ENCODE assay signal across 18 cellular contexts in the genomic region with DNA sequence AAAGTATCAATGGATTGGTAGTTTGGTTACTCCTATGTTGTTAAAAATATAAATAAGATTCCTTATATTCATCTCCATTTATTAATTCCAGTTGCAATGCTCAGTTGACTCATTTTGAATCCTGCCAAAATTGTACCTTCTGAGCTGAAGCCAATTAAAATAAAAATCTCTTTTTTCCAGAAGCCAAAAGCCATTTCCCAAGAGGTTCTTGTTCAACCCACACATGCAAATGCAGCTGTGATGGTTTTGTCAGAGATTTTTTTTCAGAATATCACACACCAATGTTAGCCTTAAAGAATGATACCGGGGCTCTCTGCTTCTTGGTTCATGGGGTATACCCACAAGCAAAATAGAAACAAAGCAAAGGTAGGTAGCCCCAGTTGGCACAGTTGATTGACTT.
"Had no signal": no experiment of that assay in that cellular context is flagged by ENCODE, and none has a peak within 500 bp of the region (broad histone marks: within the 10 kb centered on the region; RNA-seq: fewer than 3 reads in every experiment).

No MANE protein-coding gene starts in this region.

- H3K4me1 ChIP-seq: ascending aorta, sigmoid colon had no signal

- H3K27ac Mint-ChIP-seq: activated naive CD4-positive, alpha-beta T cell treated with anti-CD3 and anti-CD28 coated beads for 36 hours; activated naive CD8-positive, alpha-beta T cell treated with anti-CD3 and anti-CD28 coated beads, Interleukin-2, amount 50 U/mL, for 24 hours; activated T-helper 2 cell treated with anti-CD3 and anti-CD28 coated beads, Interferon-gamma antibody, Interleukin-2, Interleukin-4, amounts not matched to agents 10 μg/mL and 5 μg/mL and 100 μg/mL, durations not matched to agents 14 hours and 24 hours and 36 hours; endodermal cell; mesothelial cell of epicardium; stimulated activated effector memory CD8-positive, alpha-beta T cell treated with anti-CD3 and anti-CD28 coated beads, Interleukin-12 subunit alpha, Interleukin-12 subunit beta, amount 100 ng/mL, for 72 hours; T-cell had no signal

- H3K9me3 Mint-ChIP-seq: activated naive CD4-positive, alpha-beta T cell treated with anti-CD3 and anti-CD28 coated beads for 36 hours; activated naive CD8-positive, alpha-beta T cell treated with anti-CD3 and anti-CD28 coated beads, Interleukin-2, amount 50 U/mL, for 24 hours; activated T-helper 2 cell treated with anti-CD3 and anti-CD28 coated beads, Interferon-gamma antibody, Interleukin-2, Interleukin-4, amounts not matched to agents 10 μg/mL and 5 μg/mL and 100 μg/mL, durations not matched to agents 14 hours and 24 hours and 36 hours; endodermal cell; mesothelial cell of epicardium; stimulated activated effector memory CD8-positive, alpha-beta T cell treated with anti-CD3 and anti-CD28 coated beads, Interleukin-12 subunit alpha, Interleukin-12 subunit beta, amount 100 ng/mL, for 72 hours had no signal

- ATAC-seq: activated naive CD8-positive, alpha-beta T cell treated with anti-CD3 and anti-CD28 coated beads, Interleukin-2, amount 50 U/mL, for 24 hours; psoas muscle; stimulated activated effector memory CD8-positive, alpha-beta T cell treated with anti-CD3 and anti-CD28 coated beads, Interleukin-12 subunit alpha, Interleukin-12 subunit beta, amount 100 ng/mL, for 72 hours; T-cell had no signal

- H3K4me3 Mint-ChIP-seq: activated naive CD4-positive, alpha-beta T cell treated with anti-CD3 and anti-CD28 coated beads for 36 hours; activated naive CD8-positive, alpha-beta T cell treated with anti-CD3 and anti-CD28 coated beads, Interleukin-2, amount 50 U/mL, for 24 hours; endodermal cell; mesothelial cell of epicardium; neural crest cell; stimulated activated effector memory CD8-positive, alpha-beta T cell treated with anti-CD3 and anti-CD28 coated beads, Interleukin-12 subunit alpha, Interleukin-12 subunit beta, amount 100 ng/mL, for 72 hours; T-cell had no signal

- H3K9me3 ChIP-seq: ascending aorta, psoas muscle, sigmoid colon, thyroid gland had no signal

- H3K36me3 Mint-ChIP-seq: mesothelial cell of epicardium; stimulated activated effector memory CD8-positive, alpha-beta T cell treated with anti-CD3 and anti-CD28 coated beads, Interleukin-12 subunit alpha, Interleukin-12 subunit beta, amount 100 ng/mL, for 72 hours; T-cell had no signal

- DNase-seq: activated CD4-positive, CD25-positive, alpha-beta regulatory T cell treated with anti-CD3 and anti-CD28 coated beads, Interleukin-2, amount 50 U/mL, for 72 hours; activated naive CD4-positive, alpha-beta T cell treated with anti-CD3 and anti-CD28 coated beads for 36 hours; activated naive CD8-positive, alpha-beta T cell treated with anti-CD3 and anti-CD28 coated beads, Interleukin-2, amount 50 U/mL, for 24 hours; endodermal cell; foreskin melanocyte; kidney glomerular epithelial cell; psoas muscle; sigmoid colon; stimulated activated CD4-positive, alpha-beta T cell treated with anti-CD3 and anti-CD28 coated beads, Interleukin-12 subunit alpha, Interleukin-12 subunit beta, amount 100 ng/mL, for 4 hours; T-cell; T-helper 9 cell; thyroid gland had no signal

- H3K4me3 ChIP-seq: ascending aorta, lung, psoas muscle, sigmoid colon, thyroid gland had no signal

- H3K27ac ChIP-seq: ascending aorta, psoas muscle, sigmoid colon, thyroid gland had no signal

- H3K4me1 Mint-ChIP-seq: activated naive CD8-positive, alpha-beta T cell treated with anti-CD3 and anti-CD28 coated beads, Interleukin-2, amount 50 U/mL, for 24 hours; endodermal cell; neural crest cell; stimulated activated effector memory CD8-positive, alpha-beta T cell treated with anti-CD3 and anti-CD28 coated beads, Interleukin-12 subunit alpha, Interleukin-12 subunit beta, amount 100 ng/mL, for 72 hours; T-cell had no signal

- H3K36me3 ChIP-seq: ascending aorta, sigmoid colon, thyroid gland had no signal
